ENCODE assay signal across 8 cellular contexts in the genomic region with DNA sequence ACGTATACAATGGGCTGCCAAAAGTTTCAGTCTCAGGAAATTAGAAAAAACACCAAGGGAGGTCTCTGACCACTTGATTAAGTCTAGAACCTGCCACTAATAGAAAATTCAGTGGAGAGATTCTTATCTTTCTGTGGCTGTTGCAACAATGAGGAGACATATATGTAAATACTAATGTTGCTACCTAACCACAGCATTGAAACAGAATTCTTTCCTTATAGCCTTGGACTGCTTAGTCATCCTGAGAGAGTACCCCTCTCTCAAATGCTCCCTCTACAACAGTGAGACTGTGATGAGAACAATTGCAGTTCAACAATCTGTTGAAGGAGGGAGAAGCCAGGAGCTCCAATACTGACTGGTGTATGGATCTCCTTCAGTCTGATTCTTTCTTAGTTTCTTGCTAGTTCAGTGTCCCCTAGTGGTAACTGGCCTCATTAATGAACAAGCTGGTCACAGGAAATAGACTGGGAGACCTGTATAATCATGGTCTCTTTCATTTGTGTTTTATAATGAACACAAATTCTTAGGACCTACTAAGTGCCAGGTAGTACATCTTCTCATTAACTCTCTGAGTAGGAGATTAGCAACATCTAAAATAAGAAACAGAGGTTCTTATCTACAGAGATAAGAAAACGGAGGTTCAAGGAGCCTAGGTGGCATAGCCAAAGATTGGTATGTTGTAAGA.
DNase-seq lines count a peak whose midpoint lies in the region; ATAC-seq lines count a peak whose summit lies in the region.

No MANE protein-coding gene starts in this region.

- no peak overlapping the region for H3K4me3 ChIP-seq in trophoblast cell (ENCODE audit: low read depth, low read length)

- H3K4ac ChIP-seq in trophoblast cell (ENCODE audit: low read depth, low read length), result no peak overlapping the region

- H3K23ac ChIP-seq in trophoblast cell (ENCODE audit: low read length), result no peak overlapping the region

- no peak overlapping the region for H2BK5ac ChIP-seq in trophoblast cell (ENCODE audit: low read depth, low read length, poor library complexity)

- H2BK12ac ChIP-seq in trophoblast cell (ENCODE audit: low read length), result no peak overlapping the region

- ATAC-seq in GM19043 (IDR thresholded peaks at IDR 0.05; ENCODE audit: low read depth, unreplicated experiment), result peak; percentile 82
- peak; percentile 74 for ATAC-seq in HG03139 (IDR thresholded peaks at IDR 0.05; ENCODE audit: unreplicated experiment)
- peak; percentile 83 for ATAC-seq in activated CD8-positive, alpha-beta T cell treated with anti-CD3 and anti-CD28 coated beads, Interleukin-2, amount 10 ng/mL, durations not matched to agents 7 days and 5 days
- peak; percentile 82 for ATAC-seq in Right ventricle myocardium superior (ENCODE audit: poor library complexity)

- no peaks in the 10 kb centered on the region for H3K9me3 ChIP-seq in trophoblast cell (ENCODE audit: insufficient read depth, low read depth, low read length)

- no peak overlapping the region for H3K14ac ChIP-seq in trophoblast cell (ENCODE audit: low read length)

- no peak overlapping the region for H3K18ac ChIP-seq in trophoblast cell (ENCODE audit: low read length)

- no peaks in the 10 kb centered on the region for H3K9me3 Mint-ChIP-seq in activated CD8-positive, alpha-beta T cell treated with anti-CD3 and anti-CD28 coated beads, Interleukin-2, amount 10 ng/mL, durations not matched to agents 7 days and 5 days (ENCODE audit: insufficient read depth)

- H3K4me2 ChIP-seq in trophoblast cell (ENCODE audit: low read length), result no peak overlapping the region

- no peak overlapping the region for H4K12ac ChIP-seq in trophoblast cell (ENCODE audit: low read depth, low read length)

- H3K4me3 Mint-ChIP-seq in activated CD8-positive, alpha-beta T cell treated with anti-CD3 and anti-CD28 coated beads, Interleukin-2, amount 10 ng/mL, durations not matched to agents 7 days and 5 days, result no peak overlapping the region

- H4K8ac ChIP-seq in trophoblast cell (ENCODE audit: low read depth, low read length), result no peak overlapping the region

- no peak overlapping the region for H2AK5ac ChIP-seq in trophoblast cell (ENCODE audit: low read length)

- H2AFZ ChIP-seq in trophoblast cell (ENCODE audit: insufficient read depth, low read length, poor library complexity), result no peak overlapping the region

- H4K91ac ChIP-seq in trophoblast cell (ENCODE audit: low read depth, low read length), result no peak overlapping the region

- no peaks in the 10 kb centered on the region for H3K27me3 ChIP-seq in trophoblast cell (ENCODE audit: insufficient read depth, low read length)

- DNase-seq in D341Med (ENCODE audit: low spot score), result peak; percentile 61
- DNase-seq in NCI-H2196 treated with DMSO at 0.1 percent for 48 hours (lab: John Stamatoyannopoulos, UW; ENCODE audit: unreplicated experiment), result peak; percentile 32
- peak; percentile 41 for DNase-seq in activated CD8-positive, alpha-beta T cell treated with anti-CD3 and anti-CD28 coated beads, Interleukin-2, amount 10 ng/mL, durations not matched to agents 7 days and 5 days
- no peak for DNase-seq in Right ventricle myocardium superior
- peak in 1 of 2 donors; percentile 59 for DNase-seq in trophoblast cell
- DNase-seq in stimulated activated CD4-positive, alpha-beta T cell treated with anti-CD3 and anti-CD28 coated beads, Interleukin-4, amount 100 ng/mL, for 1 hour, result no peak

- no peaks in the 10 kb centered on the region for H3K36me3 Mint-ChIP-seq in activated CD8-positive, alpha-beta T cell treated with anti-CD3 and anti-CD28 coated beads, Interleukin-2, amount 10 ng/mL, durations not matched to agents 7 days and 5 days (ENCODE audit: low read depth)

- no peaks in the 10 kb centered on the region for H3K79me2 ChIP-seq in trophoblast cell (ENCODE audit: control insufficient read depth, insufficient read depth, low read length, poor library complexity)

- WGBS in trophoblast cell (ENCODE audit: extremely low coverage, insufficient coverage, insufficient read length), result no CpG with 5 or more reads among the region's 2 CpGs

- H3K79me1 ChIP-seq in trophoblast cell (ENCODE audit: low read length), result peaks cover 6% of the 10 kb centered on the region

- no peak overlapping the region for H2BK120ac ChIP-seq in trophoblast cell (ENCODE audit: insufficient read depth, low read length, poor library complexity)

- no peak overlapping the region for H3K9ac ChIP-seq in trophoblast cell (ENCODE audit: low read length)

- H3K36me3 ChIP-seq in trophoblast cell (ENCODE audit: control insufficient read depth in 1 of 2, insufficient read depth in 2 of 2, low read length in 2 of 2), result no peaks in the 10 kb centered on the region

- POLR2A ChIA-PET in activated CD8-positive, alpha-beta T cell treated with anti-CD3 and anti-CD28 coated beads, Interleukin-2, amount 10 ng/mL, durations not matched to agents 7 days and 5 days (lab: Charles Lee), result interaction anchor here (0.5 to 0.7 kb wide), 3 partner anchors 10 to 536 kb away, joined by 3 read pairs; no protein-coding TSS in a partner anchor

- H3K4me1 ChIP-seq in trophoblast cell (ENCODE audit: control insufficient read depth in 1 of 2, insufficient read depth in 2 of 2, low read length in 2 of 2), result peaks cover 5 to 6% of the 10 kb centered on the region in 2 experiments

- peak overlapping the region; percentile 44 for H3K27ac ChIP-seq in trophoblast cell (ENCODE audit: low read depth, low read length)

- intact Hi-C loops in Right ventricle myocardium superior (cut with DNase I), result loop anchor here (5.0 kb wide), 2 partner anchors 289 to 309 kb away; a partner anchor contains a TSS

- H3K27ac Mint-ChIP-seq in activated CD8-positive, alpha-beta T cell treated with anti-CD3 and anti-CD28 coated beads, Interleukin-2, amount 10 ng/mL, durations not matched to agents 7 days and 5 days, result peak overlapping the region; percentile 17

- no peaks in the 10 kb centered on the region for H3K27me3 Mint-ChIP-seq in activated CD8-positive, alpha-beta T cell treated with anti-CD3 and anti-CD28 coated beads, Interleukin-2, amount 10 ng/mL, durations not matched to agents 7 days and 5 days (ENCODE audit: low read depth)

- peaks cover 41% of the 10 kb centered on the region for H3K4me1 Mint-ChIP-seq in activated CD8-positive, alpha-beta T cell treated with anti-CD3 and anti-CD28 coated beads, Interleukin-2, amount 10 ng/mL, durations not matched to agents 7 days and 5 days (ENCODE audit: low read depth)

- CTCF ChIA-PET in activated CD8-positive, alpha-beta T cell treated with anti-CD3 and anti-CD28 coated beads, Interleukin-2, amount 10 ng/mL, durations not matched to agents 7 days and 5 days (lab: Charles Lee), result interaction anchor here (0.6 to 2.0 kb wide), 23 partner anchors 10 to 510 kb away, joined by 3 to 10 read pairs (median 4); no protein-coding TSS in a partner anchor

Comparison
In these comparisons a context has a peak if more than half of its experiments do, and no peak if none do; other contexts are left out.
1. DNase-seq: peak in D341Med (single experiment), NCI-H2196 treated with DMSO at 0.1 percent for 48 hours (single experiment) and activated CD8-positive, alpha-beta T cell treated with anti-CD3 and anti-CD28 coated beads, Interleukin-2, amount 10 ng/mL, durations not matched to agents 7 days and 5 days (single experiment); none in Right ventricle myocardium superior (single experiment) and stimulated activated CD4-positive, alpha-beta T cell treated with anti-CD3 and anti-CD28 coated beads, Interleukin-4, amount 100 ng/mL, for 1 hour (single experiment).
2. Peak in every context shown above with its lines, with median percentiles within 50 percentile points of each other: ATAC-seq.